In genomic region chr1:241871031-241871430, GRCh38 we compare ENCODE assay signal across 32 cellular contexts.
"Had no signal": no experiment of that assay in that cellular context is flagged by ENCODE, and none has a peak within 500 bp of the region (broad histone marks: within the 10 kb centered on the region; RNA-seq: fewer than 3 reads in every experiment).

No MANE protein-coding gene starts in this region.

- H3K27me3 Mint-ChIP-seq: activated B cell treated with CpG ODN at 0.5 μM for 24 hours; activated CD4-positive, alpha-beta memory T cell treated with anti-CD3 and anti-CD28 coated beads, Interleukin-2, amount 10 ng/mL, durations not matched to agents 7 days and 5 days; activated naive CD4-positive, alpha-beta T cell treated with anti-CD3 and anti-CD28 coated beads, Interleukin-2, amount 10 ng/mL, durations not matched to agents 7 days and 5 days; activated naive CD8-positive, alpha-beta T cell treated with anti-CD3 and anti-CD28 coated beads, Interleukin-2, amount 10 ng/mL, durations not matched to agents 7 days and 5 days; activated T-cell treated with anti-CD3 and anti-CD28 coated beads, Interleukin-2, amount 50 U/mL, for 24 hours; effector memory CD8-positive, alpha-beta T cell; T-cell had no signal

- H3K4me1 ChIP-seq: esophagus muscularis mucosa, foreskin keratinocyte, gastrocnemius medialis, heart left ventricle had no signal

- H3K9me3 ChIP-seq: esophagus muscularis mucosa, gastrocnemius medialis, heart left ventricle had no signal

- H3K4me1 Mint-ChIP-seq: activated B cell treated with CpG ODN at 0.5 μM for 24 hours; activated CD4-positive, alpha-beta memory T cell treated with anti-CD3 and anti-CD28 coated beads, Interleukin-2, amount 10 ng/mL, durations not matched to agents 7 days and 5 days; activated naive CD4-positive, alpha-beta T cell treated with anti-CD3 and anti-CD28 coated beads, Interleukin-2, amount 10 ng/mL, durations not matched to agents 7 days and 5 days; T-cell had no signal

- H3K36me3 Mint-ChIP-seq: T-cell had no signal

- H3K9me3 Mint-ChIP-seq: activated B cell treated with CpG ODN at 0.5 μM for 24 hours; activated CD4-positive, alpha-beta memory T cell treated with anti-CD3 and anti-CD28 coated beads, Interleukin-2, amount 10 ng/mL, durations not matched to agents 7 days and 5 days; activated naive CD4-positive, alpha-beta T cell treated with anti-CD3 and anti-CD28 coated beads, Interleukin-2, amount 10 ng/mL, durations not matched to agents 7 days and 5 days; activated naive CD4-positive, alpha-beta T cell treated with anti-CD3 and anti-CD28 coated beads, Interleukin-2, amount 50 U/mL, for 72 hours; activated naive CD8-positive, alpha-beta T cell treated with anti-CD3 and anti-CD28 coated beads, Interleukin-2, amount 10 ng/mL, durations not matched to agents 7 days and 5 days; activated T-cell treated with anti-CD3 and anti-CD28 coated beads, Interleukin-2, amount 50 U/mL, for 24 hours; activated T-cell treated with anti-CD3 and anti-CD28 coated beads, Interleukin-2, amount 50 U/mL, for 72 hours; effector memory CD8-positive, alpha-beta T cell; T-cell; T-helper 1 cell treated with Interleukin-12 subunit alpha and Interleukin-12 subunit beta and Interleukin-4 antibody, amounts not matched to agents 30 μg/mL and 1 μg/mL, for 36 hours; T-helper 2 cell treated with Interferon-gamma antibody and Interleukin-4, amounts not matched to agents 5 μg/mL and 100 μg/mL, for 36 hours had no signal

- ATAC-seq: activated CD4-positive, CD25-positive, alpha-beta regulatory T cell treated with anti-CD3 and anti-CD28 coated beads, Interleukin-2, amount 50 U/mL, for 24 hours; activated naive CD4-positive, alpha-beta T cell treated with anti-CD3 and anti-CD28 coated beads, Interleukin-2, amount 50 U/mL, for 72 hours; activated T-cell treated with anti-CD3 and anti-CD28 coated beads, Interleukin-2, amount 50 U/mL, for 72 hours; effector memory CD8-positive, alpha-beta T cell; foreskin keratinocyte; gastrocnemius medialis; heart left ventricle; T-cell had no signal

- H3K27ac Mint-ChIP-seq: activated B cell treated with CpG ODN at 0.5 μM for 24 hours; activated CD4-positive, alpha-beta memory T cell treated with anti-CD3 and anti-CD28 coated beads, Interleukin-2, amount 10 ng/mL, durations not matched to agents 7 days and 5 days; activated naive CD4-positive, alpha-beta T cell treated with anti-CD3 and anti-CD28 coated beads, Interleukin-2, amount 10 ng/mL, durations not matched to agents 7 days and 5 days; activated naive CD4-positive, alpha-beta T cell treated with anti-CD3 and anti-CD28 coated beads, Interleukin-2, amount 50 U/mL, for 72 hours; activated naive CD8-positive, alpha-beta T cell treated with anti-CD3 and anti-CD28 coated beads, Interleukin-2, amount 10 ng/mL, durations not matched to agents 7 days and 5 days; activated T-cell treated with anti-CD3 and anti-CD28 coated beads, Interleukin-2, amount 50 U/mL, for 24 hours; activated T-cell treated with anti-CD3 and anti-CD28 coated beads, Interleukin-2, amount 50 U/mL, for 72 hours; effector memory CD8-positive, alpha-beta T cell; T-cell; T-helper 1 cell treated with Interleukin-12 subunit alpha and Interleukin-12 subunit beta and Interleukin-4 antibody, amounts not matched to agents 30 μg/mL and 1 μg/mL, for 36 hours; T-helper 2 cell treated with Interferon-gamma antibody and Interleukin-4, amounts not matched to agents 5 μg/mL and 100 μg/mL, for 36 hours had no signal

- H3K27me3 ChIP-seq: esophagus muscularis mucosa, foreskin keratinocyte, gastrocnemius medialis, heart left ventricle had no signal

- FAIRE-seq: astrocyte, colon had no signal

- H3K36me3 ChIP-seq: esophagus muscularis mucosa, gastrocnemius medialis, heart left ventricle had no signal

- H3K27ac ChIP-seq: esophagus muscularis mucosa, foreskin keratinocyte, gastrocnemius medialis, heart left ventricle, WERI-Rb-1 had no signal

- DNase-seq: activated B cell treated with CpG ODN at 0.5 μM for 24 hours; activated CD4-positive, alpha-beta memory T cell treated with anti-CD3 and anti-CD28 coated beads, Interleukin-2, amount 10 ng/mL, durations not matched to agents 7 days and 5 days; activated CD4-positive, alpha-beta T cell treated with anti-CD3 and anti-CD28 coated beads for 48 hours; activated CD8-positive, alpha-beta memory T cell treated with anti-CD3 and anti-CD28 coated beads, Interleukin-2, amount 50 U/mL, for 48 hours; activated gamma-delta T cell; activated naive CD4-positive, alpha-beta T cell; activated naive CD4-positive, alpha-beta T cell treated with anti-CD3 and anti-CD28 coated beads, Interleukin-2, amount 10 ng/mL, durations not matched to agents 7 days and 5 days; activated naive CD8-positive, alpha-beta T cell treated with anti-CD3 and anti-CD28 coated beads, Interleukin-2, amount 10 ng/mL, durations not matched to agents 7 days and 5 days; activated T-cell treated with anti-CD3 and anti-CD28 coated beads for 4 hours; activated T-cell treated with anti-CD3 and anti-CD28 coated beads, Interleukin-2, amount 50 U/mL, for 24 hours; activated T-cell treated with anti-CD3 and anti-CD28 coated beads, Interleukin-2, amount 50 U/mL, for 72 hours; anterior cingulate cortex; caudate nucleus; cortex of kidney; dermis blood vessel endothelial cell; effector CD4-positive, alpha-beta T cell; effector memory CD8-positive, alpha-beta T cell; erythroblast; foreskin keratinocyte; gastrocnemius medialis; glutamatergic neuron; heart left ventricle; T-cell; T1000; WERI-Rb-1 had no signal

- H3K4me3 ChIP-seq: esophagus muscularis mucosa, gastrocnemius medialis, heart left ventricle had no signal

- H3K4me3 Mint-ChIP-seq: activated B cell treated with CpG ODN at 0.5 μM for 24 hours; activated CD4-positive, alpha-beta memory T cell treated with anti-CD3 and anti-CD28 coated beads, Interleukin-2, amount 10 ng/mL, durations not matched to agents 7 days and 5 days; activated naive CD4-positive, alpha-beta T cell treated with anti-CD3 and anti-CD28 coated beads, Interleukin-2, amount 10 ng/mL, durations not matched to agents 7 days and 5 days; activated naive CD8-positive, alpha-beta T cell treated with anti-CD3 and anti-CD28 coated beads, Interleukin-2, amount 10 ng/mL, durations not matched to agents 7 days and 5 days; activated T-cell treated with anti-CD3 and anti-CD28 coated beads, Interleukin-2, amount 50 U/mL, for 24 hours; activated T-cell treated with anti-CD3 and anti-CD28 coated beads, Interleukin-2, amount 50 U/mL, for 72 hours; effector memory CD8-positive, alpha-beta T cell; T-cell; T-helper 1 cell treated with Interleukin-12 subunit alpha and Interleukin-12 subunit beta and Interleukin-4 antibody, amounts not matched to agents 30 μg/mL and 1 μg/mL, for 36 hours; T-helper 2 cell treated with Interferon-gamma antibody and Interleukin-4, amounts not matched to agents 5 μg/mL and 100 μg/mL, for 36 hours had no signal
